2 cellular contexts compared by ENCODE assay signal in the genomic region with DNA sequence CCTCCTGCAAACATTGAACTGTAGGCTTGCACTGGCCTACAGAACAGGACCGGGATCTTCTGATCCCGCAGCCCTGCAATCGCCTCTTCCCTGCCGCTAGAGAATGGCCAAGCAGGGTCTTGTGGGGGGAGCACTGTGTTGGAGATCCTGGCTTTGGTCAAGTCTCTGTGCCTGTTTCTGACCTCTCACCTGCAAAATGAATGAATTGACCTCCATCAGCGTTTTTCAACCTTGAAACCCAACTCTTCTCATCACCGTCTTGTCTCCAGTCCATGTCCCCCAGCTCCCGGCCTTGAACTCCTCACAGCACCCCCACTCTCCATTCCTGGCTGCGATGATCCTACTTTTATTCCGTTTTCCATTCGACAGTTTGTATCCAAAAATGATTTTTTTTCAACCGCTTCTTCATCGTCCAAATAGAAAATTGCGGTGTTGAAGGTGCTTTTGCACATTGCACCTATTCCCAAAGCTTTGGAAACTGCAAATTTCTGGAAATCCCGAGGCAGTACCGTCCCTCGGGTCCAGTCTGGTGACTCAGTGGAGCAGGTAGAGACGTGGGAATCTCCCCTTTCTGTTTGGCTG.
TF ChIP-seq lines count a peak whose summit lies in the region.

No MANE protein-coding gene starts in this region.

TF ChIP-seq in IMR-90, 13 proteins besides CTCF, POLR2A, EP300 and RAD21:
- TF ChIP-seq MAFK (IDR thresholded peaks at IDR 0.05; ENCODE audit: low read depth, low read length) (0 out of 2 replicates have a peak, but pooled peaks have one; percentile 14), USF2 (IDR thresholded peaks at IDR 0.05; ENCODE audit: low read depth, low read length) (no peak)
TF ChIP-seq in IMR-90: peak in this region for 1.

TF ChIP-seq in neural cell, 6 proteins besides CTCF, POLR2A, EP300 and RAD21:
- TF ChIP-seq EZH2 (IDR thresholded peaks at IDR 0.05; ENCODE audit: borderline replicate concordance, insufficient read depth, low read length, poor library complexity, severe bottlenecking) (no peak), POLR2AphosphoS5 (IDR thresholded peaks at IDR 0.05) (no peak), SMC3 (conservative IDR thresholded peaks at IDR 0.05; ENCODE audit: poor library complexity) (no peak), MXI1 (conservative IDR thresholded peaks at IDR 0.05; ENCODE audit: poor library complexity, severe bottlenecking) (no peak), REST (IDR thresholded peaks at IDR 0.05; ENCODE audit: borderline replicate concordance) (no peak), TAF1 (IDR thresholded peaks at IDR 0.05; ENCODE audit: low read depth) (no peak)
TF ChIP-seq in neural cell: peak in this region for 0.
